In the genomic region with DNA sequence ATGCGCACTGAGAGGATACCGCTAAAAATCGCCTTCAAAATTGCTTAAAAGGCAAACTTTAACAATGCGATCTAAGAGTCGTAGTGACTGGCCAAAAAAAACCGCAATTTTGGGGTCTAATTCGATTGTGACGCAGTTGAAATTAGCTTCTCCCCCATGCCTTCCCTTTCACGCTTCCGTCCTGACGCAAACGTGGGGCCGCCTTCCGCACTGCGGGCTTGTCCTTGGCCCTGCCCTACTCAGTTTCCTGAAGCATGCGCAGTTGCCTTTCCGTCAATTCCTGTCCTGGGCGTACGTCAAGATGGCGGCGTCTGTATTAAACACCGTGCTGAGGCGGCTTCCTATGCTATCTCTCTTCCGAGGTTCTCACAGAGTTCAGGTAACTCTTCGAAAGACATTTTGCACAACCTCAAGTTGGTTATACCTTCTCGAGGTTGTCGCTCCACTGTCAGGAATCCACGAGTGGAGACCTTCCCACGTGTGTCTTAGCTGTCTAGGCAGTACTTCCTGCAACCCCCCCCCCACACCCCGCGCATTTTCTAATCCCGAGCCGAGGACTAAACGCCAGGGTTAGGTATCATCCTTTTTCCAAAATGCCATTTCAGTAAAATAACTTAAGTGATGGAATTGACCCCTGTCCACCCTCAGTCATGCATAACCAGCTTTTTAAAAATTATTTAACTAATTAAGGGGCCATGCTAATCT, we compare ENCODE assay signal across 8 cellular contexts. TPM values are rescaled to one million over a fixed set of nuclear protein-coding genes. Genes with fewer than 3 reads are reported as not detected.
DNase-seq lines count a peak whose midpoint lies in the region; ATAC-seq and TF ChIP-seq lines count a peak whose summit lies in the region.

TSS of gene MRPS18B (plus strand) at position 276 of the 705 bp plus-strand sequence. CDS start at position 302, 26 bp downstream.

- BruUV-seq in Calu3 (replicated peaks; lab: Mats Ljungman, UMichigan), result TSS peak; percentile 79

- H3K9ac ChIP-seq in OCI-LY3 (ENCODE audit: low read length), result peak within 1 kb of the TSS; percentile 100

- CTCF ChIA-PET in Calu3 (lab: Charles Lee), result interaction anchor here (0.6 to 2.0 kb wide), 3 partner anchors 29 to 113 kb away, joined by 3 to 10 read pairs (median 4); partner anchors contain the start of gene DHX16

- peak within 1 kb of the TSS; percentile 98 for H3K27ac Mint-ChIP-seq in Calu3 (ENCODE audit: unreplicated experiment)

- peaks cover 45% of the 10 kb centered on the region for H3K36me3 ChIP-seq in OCI-LY3 (replicated peaks; ENCODE audit: low read depth, low read length)

- no peaks in the 10 kb centered on the region for H3K9me3 Mint-ChIP-seq in Calu3 (ENCODE audit: low read depth, unreplicated experiment)

- peak; percentile 62 for ATAC-seq in GM21515 (IDR thresholded peaks at IDR 0.05; ENCODE audit: unreplicated experiment)

- peaks cover 27% of the 10 kb centered on the region for H3K4me1 ChIP-seq in OCI-LY3 (ENCODE audit: low read length)
- H3K4me1 ChIP-seq in mononuclear cell (ENCODE audit: insufficient read depth, low read length), result peaks cover 32% of the 10 kb centered on the region

- intact Hi-C loops in Calu3 (cut with micrococcal nuclease; ENCODE audit: unreplicated experiment), result loop anchor here (5.0 kb wide), 1 partner anchor 105 kb away; the partner anchor contains the start of gene TUBB

- peaks cover 17% of the 10 kb centered on the region for H4K20me1 ChIP-seq in OCI-LY3 (ENCODE audit: insufficient read depth, low read length)

- H3K79me2 ChIP-seq in OCI-LY3 (ENCODE audit: low read length), result peaks cover 65% of the 10 kb centered on the region

- peak within 1 kb of the TSS; percentile 99 for H3K4me2 ChIP-seq in OCI-LY3 (ENCODE audit: low read length)

- H3K4me1 Mint-ChIP-seq in Calu3 (ENCODE audit: low read depth, unreplicated experiment), result peaks cover 46% of the 10 kb centered on the region

- H3K27ac ChIP-seq in OCI-LY3 (ENCODE audit: low read length), result peak within 1 kb of the TSS; percentile 91

- peak within 1 kb of the TSS; percentile 95 for H3K4me3 ChIP-seq in OCI-LY3 (ENCODE audit: low read length)
- peak within 1 kb of the TSS; percentile 96 for H3K4me3 ChIP-seq in epithelial cell of esophagus (ENCODE audit: low read length)
- H3K4me3 ChIP-seq in mononuclear cell (ENCODE audit: low read length), result peak within 1 kb of the TSS; percentile 99

- TF ChIP-seq CTCF in Calu3 (IDR thresholded peaks at IDR 0.05; ENCODE audit: unreplicated experiment) (no peak), OCI-LY3 (IDR thresholded peaks at IDR 0.05; ENCODE audit: low read depth, low read length) (no peak), epithelial cell of esophagus (IDR thresholded peaks at IDR 0.05; ENCODE audit: insufficient read depth, low read depth, low read length, missing control alignments) (no peak)

- H3K4me3 Mint-ChIP-seq in Calu3 (ENCODE audit: low read depth, unreplicated experiment), result peak within 1 kb of the TSS; percentile 70

- peaks cover 16% of the 10 kb centered on the region for H3K27me3 Mint-ChIP-seq in Calu3 (ENCODE audit: unreplicated experiment)

- DNase-seq in Calu3, result peak; percentile 98
- DNase-seq in HuH-7 (ENCODE audit: low spot score), result peak; percentile 75
- peak; percentile 96 for DNase-seq in activated T-cell treated with anti-CD3 and anti-CD28 coated beads for 1 hour (ENCODE audit: low read depth)
- peak; percentile 98 for DNase-seq in epithelial cell of esophagus (ENCODE audit: low read depth)
- DNase-seq in stimulated activated CD8-positive, alpha-beta memory T cell treated with anti-CD3 and anti-CD28 coated beads, Interleukin-4, amount 100 ng/mL, for 1 hour (ENCODE audit: low read depth in 2 of 2, low spot score in 1 of 2), result peak; percentile 93 to 97

- no peaks in the 10 kb centered on the region for H3K27me3 ChIP-seq in OCI-LY3 (ENCODE audit: low read depth, low read length)
- no peaks in the 10 kb centered on the region for H3K27me3 ChIP-seq in mononuclear cell (ENCODE audit: insufficient read depth, low read length)

- peaks cover 96% of the 10 kb centered on the region for H3K36me3 Mint-ChIP-seq in Calu3 (ENCODE audit: insufficient read depth, unreplicated experiment)

- H3K9me3 ChIP-seq in OCI-LY3 (ENCODE audit: insufficient read depth, low read length) (no peaks in the 10 kb centered on the region), mononuclear cell (ENCODE audit: low read depth, low read length) (no peaks in the 10 kb centered on the region)

- H2AFZ ChIP-seq in OCI-LY3 (ENCODE audit: low read depth, low read length), result 0 out of 2 replicates have a peak within 1 kb of the TSS, but pooled peaks have one; percentile 60

RNA-seq across cellular contexts. Expression of gene MRPS18B, which starts in this region (rescaled TPM):
- total RNA-seq in Calu3 (2022), result 103 and 107 TPM in 2 replicates
- 31.3 TPM for total RNA-seq in mononuclear cell

Comparison
In these comparisons a context has a peak if more than half of its experiments do, and no peak if none do; other contexts are left out.
1. Peak in every context shown above with its lines: DNase-seq, ATAC-seq, H3K4me3 ChIP-seq and H3K27ac ChIP-seq.